ENCODE assay signal across 1 cellular context in genomic region chr12:108559748-108560147, GRCh38.
A peak's percentile ranks its signal among the peaks of the same experiment; 100 is the strongest.
TF ChIP-seq lines count a peak whose summit lies in the region.

No MANE protein-coding gene starts in this region.

TF ChIP-seq in HepG2, 621 proteins besides CTCF, POLR2A, EP300 and RAD21:
- TF ChIP-seq NR1H2 (CRISPR knock-in tag; IDR thresholded peaks at IDR 0.05; ENCODE audit: borderline replicate concordance, low read depth): no peak
- TF ChIP-seq ZFY (CRISPR knock-in tag; IDR thresholded peaks at IDR 0.05): 0 out of 2 replicates have a peak, but pooled peaks have one; percentile 20
